Comparison of ENCODE assay signal across 9 cellular contexts in the genomic region with DNA sequence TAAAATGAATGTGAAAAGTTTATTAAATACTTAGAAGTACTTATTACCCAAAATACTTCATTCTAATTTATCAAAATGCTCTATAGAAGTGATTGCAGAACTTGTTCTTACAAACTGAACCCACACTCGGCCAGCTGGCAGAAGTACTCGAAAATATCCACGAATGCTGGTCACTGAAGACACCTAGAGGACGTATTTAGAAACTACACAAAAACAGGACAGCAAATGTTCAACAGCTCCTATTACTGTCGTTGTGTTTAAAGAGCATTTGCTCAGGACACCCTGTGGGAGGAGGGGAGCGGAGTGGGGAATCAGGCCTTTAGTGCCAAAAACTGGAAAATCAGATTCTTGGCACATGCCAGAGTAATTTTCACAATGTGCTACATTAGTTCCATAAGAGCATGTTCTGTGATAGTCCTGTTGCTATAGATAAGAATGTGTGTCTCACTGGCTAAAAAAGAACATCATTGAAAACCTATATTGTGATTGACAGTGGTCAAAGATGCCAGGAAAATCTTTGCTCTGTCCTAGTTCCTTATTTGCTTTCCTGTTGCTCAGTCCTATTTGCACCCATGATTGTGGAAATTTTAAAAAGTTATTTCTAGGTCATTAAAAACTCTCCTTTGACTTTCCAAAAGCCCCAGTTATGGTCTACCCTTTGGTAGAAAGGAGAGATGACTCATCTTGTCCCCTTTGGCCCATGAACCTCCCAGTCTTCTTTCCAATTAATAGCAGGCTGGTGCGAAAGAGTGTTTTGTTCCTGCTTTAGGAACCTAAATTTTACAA. TPM values are rescaled to one million over a fixed set of nuclear protein-coding genes. Genes with fewer than 3 reads are reported as not detected.
DNase-seq lines count a peak whose midpoint lies in the region; ATAC-seq and TF ChIP-seq lines count a peak whose summit lies in the region.
"Had no signal": no experiment of that assay in that cellular context is flagged by ENCODE, and none has a peak within 500 bp of the region (broad histone marks: within the 10 kb centered on the region; RNA-seq: fewer than 3 reads in every experiment).

No MANE protein-coding gene starts in this region.

- H3K27ac Mint-ChIP-seq in CD14-positive monocyte, result no peak overlapping the region
- no peak overlapping the region for H3K27ac Mint-ChIP-seq in naive thymus-derived CD8-positive, alpha-beta T cell

- H3K4me1 ChIP-seq in suprapubic skin, result peaks cover 10% of the 10 kb centered on the region

- no peak overlapping the region for H3K4me3 Mint-ChIP-seq in CD14-positive monocyte
- H3K4me3 Mint-ChIP-seq in naive thymus-derived CD8-positive, alpha-beta T cell, result no peak overlapping the region
- H3K4me3 Mint-ChIP-seq: IgD-negative memory B cell had no signal

- no peaks in the 10 kb centered on the region for H3K36me3 ChIP-seq in suprapubic skin

- peaks cover 9 to 14% (median 14%) of the 10 kb centered on the region in 3 donors for H3K27me3 Mint-ChIP-seq in CD14-positive monocyte (ENCODE audit: low read depth in 3 of 3)
- H3K27me3 Mint-ChIP-seq in naive thymus-derived CD8-positive, alpha-beta T cell, result peaks cover 3 to 18% (median 13%) of the 10 kb centered on the region in 5 donors

- DNase-seq in CD14-positive monocyte (ENCODE audit: low spot score) (no peak), NCI-H774 (lab: John Stamatoyannopoulos, UW) (peak; percentile 55), fibroblast of gingiva (ENCODE audit: low read depth) (peak; percentile 79), suprapubic skin (ENCODE audit: low spot score in 2 of 2) (peak in 1 of 2 donors; percentile 74)
- peak; percentile 3 to 10 for DNase-seq in activated CD8-positive, alpha-beta memory T cell treated with anti-CD3 and anti-CD28 coated beads for 4 hours (ENCODE audit: low read depth in 2 of 2)
- peak in 8 of 10 donors; percentile 7 to 70 (median 43) for DNase-seq in naive thymus-derived CD8-positive, alpha-beta T cell

- H3K36me3 Mint-ChIP-seq in CD14-positive monocyte, result no peaks in the 10 kb centered on the region
- H3K36me3 Mint-ChIP-seq in naive thymus-derived CD8-positive, alpha-beta T cell, result peaks cover 0 to 2% (median 0%) of the 10 kb centered on the region in 3 donors
- H3K36me3 Mint-ChIP-seq: IgD-negative memory B cell had no signal

- POLR2A ChIA-PET in naive thymus-derived CD8-positive, alpha-beta T cell (lab: Charles Lee), result no interaction called here

- no peak for TF ChIP-seq EP300 in suprapubic skin (IDR thresholded peaks at IDR 0.05)

- no peak overlapping the region for H3K4me3 ChIP-seq in suprapubic skin

- TF ChIP-seq CTCF in CD14-positive monocyte (IDR thresholded peaks at IDR 0.05) (peak; percentile 84), suprapubic skin (IDR thresholded peaks at IDR 0.05) (peak; percentile 34 to 58)

- no peak overlapping the region for H3K27ac ChIP-seq in suprapubic skin

- ATAC-seq in GM19025 (IDR thresholded peaks at IDR 0.05; ENCODE audit: low read depth, unreplicated experiment) (peak; percentile 75), HG03520 (IDR thresholded peaks at IDR 0.05; ENCODE audit: unreplicated experiment) (peak; percentile 85)
- ATAC-seq in naive thymus-derived CD8-positive, alpha-beta T cell, result peak; percentile 62 to 65

- H3K4me1 Mint-ChIP-seq in CD14-positive monocyte, result no peaks in the 10 kb centered on the region
- no peaks in the 10 kb centered on the region for H3K4me1 Mint-ChIP-seq in naive thymus-derived CD8-positive, alpha-beta T cell
- H3K4me1 Mint-ChIP-seq: IgD-negative memory B cell had no signal

- 10% methylated on average over 7 of the region's 7 CpGs for WGBS in suprapubic skin

- H3K9me3 Mint-ChIP-seq in CD14-positive monocyte, result no peaks in the 10 kb centered on the region
- H3K9me3 Mint-ChIP-seq in naive thymus-derived CD8-positive, alpha-beta T cell, result no peaks in the 10 kb centered on the region
- H3K9me3 Mint-ChIP-seq: IgD-negative memory B cell had no signal

- H3K27me3 ChIP-seq in suprapubic skin, result no peaks in the 10 kb centered on the region

- H3K9me3 ChIP-seq in suprapubic skin, result no peaks in the 10 kb centered on the region

- intact Hi-C loops in CD14-positive monocyte (cut with micrococcal nuclease), result loop anchor here in 1 of 2 donors (5.0 kb wide), 1 partner anchor 492 kb away; no protein-coding TSS in a partner anchor

- no peak for TF ChIP-seq POLR2A in suprapubic skin (IDR thresholded peaks at IDR 0.05)

RNA-seq across cellular contexts. Expression of a gene that starts 49.0 kb away (rescaled TPM):
- 10 to 100 TPM; 17.9 to 38.1 TPM for polyA plus RNA-seq in CD14-positive monocyte
- 10 to 100 TPM; 13.9 to 15.4 TPM for total RNA-seq in naive thymus-derived CD8-positive, alpha-beta T cell
- polyA plus RNA-seq in naive thymus-derived CD8-positive, alpha-beta T cell, result 10 to 100 TPM; 14.7 to 21.3 (median 16.7) TPM
- 10 to 100 TPM; 10.9 to 23.2 (median 13.9) TPM for total RNA-seq in suprapubic skin
